In genomic region chr18:76564636-76565237, GRCh38 we compare ENCODE assay signal across 10 cellular contexts.
DNase-seq lines count a peak whose midpoint lies in the region; ATAC-seq, FAIRE-seq and TF ChIP-seq lines count a peak whose summit lies in the region.
"Had no signal": no experiment of that assay in that cellular context is flagged by ENCODE, and none has a peak within 500 bp of the region (broad histone marks: within the 10 kb centered on the region; RNA-seq: fewer than 3 reads in every experiment).

No MANE protein-coding gene starts in this region.

- H3K27ac ChIP-seq in A673 (ENCODE audit: low read depth, low read length, poor library complexity, severe bottlenecking) = peak overlapping the region; percentile 72
- H3K27ac ChIP-seq in naive thymus-derived CD4-positive, alpha-beta T cell (ENCODE audit: low read depth, low read length) = no peak overlapping the region

- CTCF ChIA-PET in A673 (lab: Charles Lee) = interaction anchor here (0.6 kb wide), 1 partner anchor 55 kb away, joined by 3 read pairs; no protein-coding TSS in a partner anchor
- CTCF ChIA-PET in naive thymus-derived CD4-positive, alpha-beta T cell (lab: Charles Lee) = no interaction called here

- peaks cover 10 to 45% (median 17%) of the 10 kb centered on the region in 5 donors for H3K27me3 Mint-ChIP-seq in naive thymus-derived CD4-positive, alpha-beta T cell

- H3K4me3 ChIP-seq in A673 (ENCODE audit: low read depth, low read length, poor library complexity, severe bottlenecking) (peak overlapping the region; percentile 22), fibroblast of mammary gland (ENCODE audit: control insufficient read depth, low read depth, low read length) (peak overlapping the region; percentile 58)
- H3K4me3 ChIP-seq in naive thymus-derived CD4-positive, alpha-beta T cell (ENCODE audit: low read length) = no peak overlapping the region

- peaks cover 0 to 11% (median 5%) of the 10 kb centered on the region in 7 donors for H3K4me1 Mint-ChIP-seq in naive thymus-derived CD4-positive, alpha-beta T cell

- no peak overlapping the region for H3K27ac Mint-ChIP-seq in naive thymus-derived CD4-positive, alpha-beta T cell
- H3K27ac Mint-ChIP-seq: memory B cell had no signal

- TF ChIP-seq CTCF in A673 (conservative IDR thresholded peaks at IDR 0.05; ENCODE audit: low read depth, low read length) (no peak), fibroblast of mammary gland (conservative IDR thresholded peaks at IDR 0.05; ENCODE audit: control insufficient read depth, insufficient read depth, low read depth, low read length) (no peak), omental fat pad (IDR thresholded peaks at IDR 0.05) (no peak)

- DNase-seq in A673 (ENCODE audit: low spot score) = peak; percentile 34
- DNase-seq in RPMI7951 (ENCODE audit: low read depth) = peak; percentile 12
- DNase-seq in fibroblast of mammary gland (ENCODE audit: low read depth) = peak; percentile 25
- DNase-seq in omental fat pad (ENCODE audit: low spot score) = no peak
- DNase-seq in naive thymus-derived CD4-positive, alpha-beta T cell = no peak
- no peak for DNase-seq in GM19239 (ENCODE audit: insufficient read length, low spot score)
- no peak for DNase-seq in effector CD8-positive, alpha-beta T cell (lab: John Stamatoyannopoulos, UW)

- BruUV-seq in A673 (replicated peaks; lab: Mats Ljungman, UMichigan) = TSS peak; percentile 93

- H3K27me3 ChIP-seq in A673 (replicated peaks; ENCODE audit: insufficient read depth, low read depth, low read length, poor library complexity) = no peaks in the 10 kb centered on the region
- no peaks in the 10 kb centered on the region for H3K27me3 ChIP-seq in naive thymus-derived CD4-positive, alpha-beta T cell (ENCODE audit: control insufficient read depth in 2 of 2, insufficient read depth in 2 of 2, low read length in 2 of 2)

- H3K9me3 ChIP-seq in A673 (ENCODE audit: low read depth, low read length, poor library complexity, severe bottlenecking) = no peaks in the 10 kb centered on the region
- H3K9me3 ChIP-seq in naive thymus-derived CD4-positive, alpha-beta T cell (ENCODE audit: control insufficient read depth in 2 of 3, low read length in 3 of 3) = no peaks in the 10 kb centered on the region

- FAIRE-seq in GM19239 (lab: Jason Lieb, UNC) = no peak
- FAIRE-seq: colon had no signal

- peaks cover 0 to 6% (median 0%) of the 10 kb centered on the region in 5 donors for H3K36me3 Mint-ChIP-seq in naive thymus-derived CD4-positive, alpha-beta T cell
- H3K36me3 Mint-ChIP-seq: memory B cell had no signal

- peaks cover 0 to 2% (median 0%) of the 10 kb centered on the region in 11 donors for H3K9me3 Mint-ChIP-seq in naive thymus-derived CD4-positive, alpha-beta T cell
- H3K9me3 Mint-ChIP-seq: memory B cell had no signal

- no peaks in the 10 kb centered on the region for H3K36me3 ChIP-seq in A673 (ENCODE audit: insufficient read depth, low read length, poor library complexity, severe bottlenecking)
- H3K36me3 ChIP-seq in naive thymus-derived CD4-positive, alpha-beta T cell (ENCODE audit: control insufficient read depth in 2 of 3, insufficient read depth in 3 of 3, low read length in 3 of 3) = no peaks in the 10 kb centered on the region

- intact Hi-C loops in A673 (cut with micrococcal nuclease; ENCODE audit: unreplicated experiment) = loop anchor here (10.0 kb wide), 1 partner anchor 110 kb away; no protein-coding TSS in a partner anchor
- intact Hi-C loops in naive thymus-derived CD4-positive, alpha-beta T cell (cut with micrococcal nuclease) = no loop called here

- H3K4me1 ChIP-seq in A673 (ENCODE audit: insufficient read depth, low read length, poor library complexity, severe bottlenecking) = peaks cover 17% of the 10 kb centered on the region
- H3K4me1 ChIP-seq in naive thymus-derived CD4-positive, alpha-beta T cell (ENCODE audit: control insufficient read depth in 2 of 2, insufficient read depth in 2 of 2, low read length in 2 of 2) = no peaks in the 10 kb centered on the region

- ATAC-seq in omental fat pad (ENCODE audit: low FRiP score) (peak; percentile 53), GM19395 (IDR thresholded peaks at IDR 0.05; ENCODE audit: unreplicated experiment) (no peak)
- no peak for ATAC-seq in naive thymus-derived CD4-positive, alpha-beta T cell

- H3K4me3 Mint-ChIP-seq in naive thymus-derived CD4-positive, alpha-beta T cell = peak overlapping the region in 3 of 10 donors; percentile 26 to 47 (median 41)
- H3K4me3 Mint-ChIP-seq: memory B cell had no signal

- POLR2A ChIA-PET in A673 (lab: Charles Lee; ENCODE audit: low non-redundant PET) = no interaction called here
- POLR2A ChIA-PET in naive thymus-derived CD4-positive, alpha-beta T cell (lab: Charles Lee) = no interaction called here

Comparison
In these comparisons a context has a peak if more than half of its experiments do, and no peak if none do; other contexts are left out.
1. DNase-seq: peak in A673 (single experiment), RPMI7951 (single experiment) and fibroblast of mammary gland (single experiment); none in omental fat pad (single experiment), naive thymus-derived CD4-positive, alpha-beta T cell (0 of 9), GM19239 (single experiment) and effector CD8-positive, alpha-beta T cell (single experiment).